15 cellular contexts compared by ENCODE assay signal in the genomic region with DNA sequence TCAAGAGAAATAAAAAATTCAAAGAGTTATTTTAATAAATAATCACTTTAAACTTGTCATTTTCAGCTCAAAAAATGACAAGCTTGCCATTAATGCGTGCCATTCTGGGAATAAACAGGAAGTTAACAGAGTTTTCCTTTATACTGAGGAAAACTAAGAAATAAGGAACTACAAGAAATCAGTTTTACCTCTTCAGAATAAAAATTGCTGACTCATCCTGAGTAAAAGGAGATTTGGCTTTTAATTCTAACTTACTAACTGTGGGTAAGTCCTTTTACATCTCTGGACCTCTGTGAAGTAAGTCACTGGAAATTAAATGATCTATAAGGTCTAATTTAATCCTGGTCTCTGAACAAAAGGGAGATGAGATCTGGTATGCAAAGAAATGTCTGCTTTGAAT. TPM values are rescaled to one million over a fixed set of nuclear protein-coding genes. Genes with fewer than 3 reads are reported as not detected.
DNase-seq lines count a peak whose midpoint lies in the region; FAIRE-seq and TF ChIP-seq lines count a peak whose summit lies in the region.
"Had no signal": no experiment of that assay in that cellular context is flagged by ENCODE, and none has a peak within 500 bp of the region (broad histone marks: within the 10 kb centered on the region; RNA-seq: fewer than 3 reads in every experiment).

No MANE protein-coding gene starts in this region.

- POLR2A ChIA-PET in activated CD4-positive, alpha-beta memory T cell treated with anti-CD3 and anti-CD28 coated beads for 36 hours (lab: Charles Lee) = no interaction called here
- POLR2A ChIA-PET in activated CD4-positive, alpha-beta memory T cell treated with anti-CD3 and anti-CD28 coated beads, Interleukin-2, amount 10 ng/mL, durations not matched to agents 7 days and 5 days (lab: Charles Lee) = interaction anchor here (1.4 kb wide), 1 partner anchor 18 kb away, joined by 4 read pairs; no protein-coding TSS in a partner anchor
- POLR2A ChIA-PET in endothelial cell of umbilical vein (lab: Charles Lee) = no interaction called here

- peaks cover 2% of the 10 kb centered on the region for H3K9me3 Mint-ChIP-seq in activated CD4-positive, alpha-beta memory T cell treated with anti-CD3 and anti-CD28 coated beads for 36 hours
- no peaks in the 10 kb centered on the region for H3K9me3 Mint-ChIP-seq in activated CD4-positive, alpha-beta memory T cell treated with anti-CD3 and anti-CD28 coated beads, Interleukin-2, amount 10 ng/mL, durations not matched to agents 7 days and 5 days
- H3K9me3 Mint-ChIP-seq: activated naive CD8-positive, alpha-beta T cell treated with anti-CD3 and anti-CD28 coated beads, Interleukin-2, amount 10 ng/mL, durations not matched to agents 7 days and 5 days; neural progenitor cell had no signal

- H3K27me3 Mint-ChIP-seq in activated CD4-positive, alpha-beta memory T cell treated with anti-CD3 and anti-CD28 coated beads for 36 hours = no peaks in the 10 kb centered on the region
- no peaks in the 10 kb centered on the region for H3K27me3 Mint-ChIP-seq in activated CD4-positive, alpha-beta memory T cell treated with anti-CD3 and anti-CD28 coated beads, Interleukin-2, amount 10 ng/mL, durations not matched to agents 7 days and 5 days
- H3K27me3 Mint-ChIP-seq: activated naive CD8-positive, alpha-beta T cell treated with anti-CD3 and anti-CD28 coated beads, Interleukin-2, amount 10 ng/mL, durations not matched to agents 7 days and 5 days had no signal

- H3K4me3 ChIP-seq in NB4 (ENCODE audit: low read depth, low read length) (no peak overlapping the region), endothelial cell of umbilical vein (replicated peaks in 1 of 3; ENCODE audit: insufficient read depth in 1 of 3, low read depth in 1 of 3, low read length in 3 of 3) (no peak overlapping the region), spleen (no peak overlapping the region)
- H3K4me3 ChIP-seq: lung, neural progenitor cell had no signal

- H3K9me3 ChIP-seq in endothelial cell of umbilical vein (replicated peaks; ENCODE audit: control insufficient read depth, insufficient read depth, low read length) (no peaks in the 10 kb centered on the region), spleen (peaks cover 0 to 2% (median 0%) of the 10 kb centered on the region in 8 donors)

- no peak overlapping the region for H2AFZ ChIP-seq in endothelial cell of umbilical vein (ENCODE audit: low read depth, low read length)
- H2AFZ ChIP-seq: neural progenitor cell had no signal

- H3K27ac ChIP-seq in endothelial cell of umbilical vein (ENCODE audit: insufficient read depth, low read depth, low read length) (no peak overlapping the region), spleen (peak overlapping the region in 6 of 8 donors; percentile 20 to 47 (median 38))
- H3K27ac ChIP-seq: neural progenitor cell had no signal

- H3K27ac Mint-ChIP-seq in activated CD4-positive, alpha-beta memory T cell treated with anti-CD3 and anti-CD28 coated beads for 36 hours = peak overlapping the region; percentile 46
- H3K27ac Mint-ChIP-seq in activated CD4-positive, alpha-beta memory T cell treated with anti-CD3 and anti-CD28 coated beads, Interleukin-2, amount 10 ng/mL, durations not matched to agents 7 days and 5 days = no peak overlapping the region
- H3K27ac Mint-ChIP-seq: activated naive CD8-positive, alpha-beta T cell treated with anti-CD3 and anti-CD28 coated beads, Interleukin-2, amount 10 ng/mL, durations not matched to agents 7 days and 5 days; neural progenitor cell had no signal

- H3K4me1 ChIP-seq in endothelial cell of umbilical vein (ENCODE audit: control insufficient read depth, extremely low read depth, insufficient read depth, low read length) (no peaks in the 10 kb centered on the region), spleen (peaks cover 0 to 11% (median 5%) of the 10 kb centered on the region in 6 donors)
- H3K4me1 ChIP-seq: neural progenitor cell had no signal

- dilution Hi-C loops in endothelial cell of umbilical vein (cut with MboI; ENCODE audit: extremely low pct_ligation_motif_present, low sequenced_read_pairs) = no loop called here

- no peak overlapping the region for H3K9ac ChIP-seq in endothelial cell of umbilical vein (replicated peaks; ENCODE audit: extremely low read depth, insufficient read depth, low read length)
- H3K9ac ChIP-seq: neural progenitor cell had no signal

- no peak for DNase-seq in activated CD4-positive, alpha-beta memory T cell treated with anti-CD3 and anti-CD28 coated beads for 36 hours
- no peak for DNase-seq in activated CD4-positive, alpha-beta memory T cell treated with anti-CD3 and anti-CD28 coated beads, Interleukin-2, amount 10 ng/mL, durations not matched to agents 7 days and 5 days
- DNase-seq in NB4 (ENCODE audit: low read depth) (peak; percentile 32), endothelial cell of umbilical vein (ENCODE audit: low read depth, low spot score) (peak; percentile 4), spleen (no peak), posterior vena cava (ENCODE audit: low spot score) (no peak), cerebellum (ENCODE audit: low spot score) (no peak), HK-2 (ENCODE audit: unreplicated experiment) (no peak)
- DNase-seq: activated naive CD8-positive, alpha-beta T cell treated with anti-CD3 and anti-CD28 coated beads, Interleukin-2, amount 10 ng/mL, durations not matched to agents 7 days and 5 days; NCI-H1092 treated with DMSO at 0.1 percent for 48 hours; NCI-H446 had no signal

- H4K20me1 ChIP-seq in endothelial cell of umbilical vein (replicated peaks; ENCODE audit: control insufficient read depth, extremely low read depth, insufficient read depth, low read length) = no peaks in the 10 kb centered on the region

- no peak overlapping the region for H3K4me3 Mint-ChIP-seq in activated CD4-positive, alpha-beta memory T cell treated with anti-CD3 and anti-CD28 coated beads for 36 hours
- no peak overlapping the region for H3K4me3 Mint-ChIP-seq in activated CD4-positive, alpha-beta memory T cell treated with anti-CD3 and anti-CD28 coated beads, Interleukin-2, amount 10 ng/mL, durations not matched to agents 7 days and 5 days
- H3K4me3 Mint-ChIP-seq: activated naive CD8-positive, alpha-beta T cell treated with anti-CD3 and anti-CD28 coated beads, Interleukin-2, amount 10 ng/mL, durations not matched to agents 7 days and 5 days; neural progenitor cell had no signal

- no peaks in the 10 kb centered on the region for H3K79me2 ChIP-seq in endothelial cell of umbilical vein (ENCODE audit: control insufficient read depth, insufficient read depth, low read length)

- no peaks in the 10 kb centered on the region for H3K9me1 ChIP-seq in endothelial cell of umbilical vein (replicated peaks; ENCODE audit: control insufficient read depth, extremely low read depth, insufficient read depth, low read length)

- H3K4me2 ChIP-seq in endothelial cell of umbilical vein (ENCODE audit: insufficient read depth, low read length) = no peak overlapping the region
- H3K4me2 ChIP-seq: neural progenitor cell had no signal

- no peaks in the 10 kb centered on the region for H3K27me3 ChIP-seq in endothelial cell of umbilical vein (ENCODE audit: control insufficient read depth in 2 of 2, insufficient read depth in 2 of 2, low read length in 2 of 2)
- no peaks in the 10 kb centered on the region for H3K27me3 ChIP-seq in spleen (replicated peaks in 1 of 7)
- H3K27me3 ChIP-seq: neural progenitor cell had no signal

- CTCF ChIA-PET in activated CD4-positive, alpha-beta memory T cell treated with anti-CD3 and anti-CD28 coated beads for 36 hours (lab: Charles Lee) = no interaction called here
- CTCF ChIA-PET in activated CD4-positive, alpha-beta memory T cell treated with anti-CD3 and anti-CD28 coated beads, Interleukin-2, amount 10 ng/mL, durations not matched to agents 7 days and 5 days (lab: Charles Lee) = interaction anchor here (0.7 kb wide), 1 partner anchor 295 kb away, joined by 5 read pairs; no protein-coding TSS in a partner anchor
- CTCF ChIA-PET in endothelial cell of umbilical vein (lab: Charles Lee) = interaction anchor here (1.5 to 2.1 kb wide), 2 partner anchors 13 to 44 kb away, joined by 4 read pairs; no protein-coding TSS in a partner anchor

- no peak for TF ChIP-seq POLR2A in NB4 (IDR thresholded peaks at IDR 0.05; ENCODE audit: extremely low read depth, insufficient read length)
- TF ChIP-seq POLR2A in endothelial cell of umbilical vein (IDR thresholded peaks at IDR 0.05; ENCODE audit: low read depth, low read length) = no peak
- no peak for TF ChIP-seq POLR2A in spleen (IDR thresholded peaks at IDR 0.05)

- BruUV-seq in endothelial cell of umbilical vein (replicated peaks; lab: Mats Ljungman, UMichigan) = no TSS peak

- H3K4me1 Mint-ChIP-seq in activated CD4-positive, alpha-beta memory T cell treated with anti-CD3 and anti-CD28 coated beads for 36 hours (ENCODE audit: low read depth) = peaks cover 9% of the 10 kb centered on the region
- H3K4me1 Mint-ChIP-seq in activated CD4-positive, alpha-beta memory T cell treated with anti-CD3 and anti-CD28 coated beads, Interleukin-2, amount 10 ng/mL, durations not matched to agents 7 days and 5 days = no peaks in the 10 kb centered on the region
- H3K4me1 Mint-ChIP-seq: neural progenitor cell had no signal

- intact Hi-C loops in activated CD4-positive, alpha-beta memory T cell treated with anti-CD3 and anti-CD28 coated beads for 36 hours (cut with micrococcal nuclease) = no loop called here
- intact Hi-C loops in endothelial cell of umbilical vein (cut with micrococcal nuclease) = no loop called here
- intact Hi-C loops in spleen (cut with DNase I; ENCODE audit: low total_unique reads) = no loop called here
- intact Hi-C loops in posterior vena cava (cut with DNase I) = no loop called here

- H3K36me3 Mint-ChIP-seq in activated CD4-positive, alpha-beta memory T cell treated with anti-CD3 and anti-CD28 coated beads for 36 hours = peaks cover 53% of the 10 kb centered on the region
- H3K36me3 Mint-ChIP-seq in activated CD4-positive, alpha-beta memory T cell treated with anti-CD3 and anti-CD28 coated beads, Interleukin-2, amount 10 ng/mL, durations not matched to agents 7 days and 5 days (ENCODE audit: low read depth) = peaks cover 52% of the 10 kb centered on the region

- TF ChIP-seq CTCF in NB4 (IDR thresholded peaks at IDR 0.05; ENCODE audit: low read depth, low read length) (no peak), endothelial cell of umbilical vein (IDR thresholded peaks at IDR 0.05; ENCODE audit: extremely low read depth in 1 of 2, insufficient read depth in 1 of 2, low read depth in 1 of 2, low read length in 2 of 2) (no peak), spleen (IDR thresholded peaks at IDR 0.05 in 8 of 11, conservative IDR thresholded peaks at IDR 0.05 in 3 of 11) (no peak)

- H3K36me3 ChIP-seq in endothelial cell of umbilical vein (ENCODE audit: control insufficient read depth in 2 of 2, extremely low read depth in 1 of 2, insufficient read depth in 2 of 2, low read length in 2 of 2) (peaks cover 3 to 22% of the 10 kb centered on the region in 2 experiments), spleen (peaks cover 0 to 100% (median 85%) of the 10 kb centered on the region in 6 donors)

- FAIRE-seq in endothelial cell of umbilical vein (lab: Jason Lieb, UNC) = no peak

- WGBS in spleen, 5 donors = 31 to 41% (median 36%) methylated on average over 1 of the region's 1 CpG

RNA-seq across cellular contexts. Expression of gene CEBPZ, which starts 16.1 kb away (rescaled TPM):
- total RNA-seq in activated CD4-positive, alpha-beta memory T cell treated with anti-CD3 and anti-CD28 coated beads for 36 hours = 10 to 100 TPM; 62.3 to 74.6 TPM
- total RNA-seq in activated CD4-positive, alpha-beta memory T cell treated with anti-CD3 and anti-CD28 coated beads, Interleukin-2, amount 10 ng/mL, durations not matched to agents 7 days and 5 days = 10 to 100 TPM; 42.7 to 43.7 TPM
- total RNA-seq in endothelial cell of umbilical vein = 36.7 and 46.9 TPM in 2 replicates
- 1.7 and 3.6 TPM in 2 replicates for polyA plus RNA-seq in endothelial cell of umbilical vein
- polyA plus RNA-seq in endothelial cell of umbilical vein (2011; cell fraction: cytosol; rRNA removed) = 8.0 and 9.7 TPM in 2 replicates
- 8.9 and 14.2 TPM in 2 replicates for polyA plus RNA-seq in endothelial cell of umbilical vein (2011; cell fraction: nucleus; rRNA removed)
- polyA plus RNA-seq in endothelial cell of umbilical vein (2012) = 34.1 and 43.4 TPM in 2 replicates
- 9.4 and 11.0 TPM in 2 replicates for polyA minus RNA-seq in endothelial cell of umbilical vein
- polyA minus RNA-seq in endothelial cell of umbilical vein (2011; cell fraction: cytosol; rRNA and poly(A)+ RNA removed) = 22.8 TPM
- 13.8 and 17.9 TPM in 2 replicates for polyA minus RNA-seq in endothelial cell of umbilical vein (2011; cell fraction: nucleus; rRNA and poly(A)+ RNA removed)
- total RNA-seq in spleen = 10 to 100 TPM; 34.8 to 54.0 (median 43.9) TPM
- 10 to 100 TPM; 50.4 to 54.8 (median 54.2) TPM for polyA plus RNA-seq in spleen
- total RNA-seq in posterior vena cava = 10 to 100 TPM; 41.0 to 54.9 TPM
- 33.8 TPM for total RNA-seq in cerebellum

RNA-seq across cellular contexts. Expression of gene NDUFAF7, which starts 16.2 kb away (rescaled TPM):
- 10 to 100 TPM; 22.8 to 23.0 TPM for total RNA-seq in activated CD4-positive, alpha-beta memory T cell treated with anti-CD3 and anti-CD28 coated beads for 36 hours
- 10 to 100 TPM; 17.7 to 19.4 TPM for total RNA-seq in activated CD4-positive, alpha-beta memory T cell treated with anti-CD3 and anti-CD28 coated beads, Interleukin-2, amount 10 ng/mL, durations not matched to agents 7 days and 5 days
- 17.7 and 23.4 TPM in 2 replicates for total RNA-seq in endothelial cell of umbilical vein
- polyA plus RNA-seq in endothelial cell of umbilical vein = 10.8 and 11.6 TPM in 2 replicates
- polyA plus RNA-seq in endothelial cell of umbilical vein (2011; cell fraction: cytosol; rRNA removed) = 10.2 and 12.2 TPM in 2 replicates
- 77.4 and 95.1 TPM in 2 replicates for polyA plus RNA-seq in endothelial cell of umbilical vein (2011; cell fraction: nucleus; rRNA removed)
- polyA plus RNA-seq in endothelial cell of umbilical vein (2012) = 22.3 and 23.1 TPM in 2 replicates
- 14.0 and 14.4 TPM in 2 replicates for polyA minus RNA-seq in endothelial cell of umbilical vein
- polyA minus RNA-seq in endothelial cell of umbilical vein (2011; cell fraction: cytosol; rRNA and poly(A)+ RNA removed) = 4.8 TPM
- polyA minus RNA-seq in endothelial cell of umbilical vein (2011; cell fraction: nucleus; rRNA and poly(A)+ RNA removed) = 14.9 and 25.1 TPM in 2 replicates
- 10 to 100 TPM; 14.3 to 27.2 (median 23.0) TPM for total RNA-seq in spleen
- 10 to 100 TPM; 11.4 to 19.4 (median 11.6) TPM for polyA plus RNA-seq in spleen
- 10 to 100 TPM; 13.3 to 13.9 TPM for total RNA-seq in posterior vena cava
- total RNA-seq in cerebellum = 41.0 TPM

RNA-seq across cellular contexts. Expression of gene CEBPZOS, which starts 19.0 kb away (rescaled TPM):
- total RNA-seq in activated CD4-positive, alpha-beta memory T cell treated with anti-CD3 and anti-CD28 coated beads for 36 hours = 10 to 100 TPM; 29.3 to 33.2 TPM
- total RNA-seq in activated CD4-positive, alpha-beta memory T cell treated with anti-CD3 and anti-CD28 coated beads, Interleukin-2, amount 10 ng/mL, durations not matched to agents 7 days and 5 days = 10 to 100 TPM; 32.9 to 36.3 TPM
- total RNA-seq in endothelial cell of umbilical vein (36.3 and 41.5 TPM in 2 replicates), spleen (10 to 100 TPM; 18.6 to 35.4 (median 28.5) TPM), posterior vena cava (10 to 100 TPM; 31.7 to 33.3 TPM), cerebellum (23.5 TPM)
- polyA plus RNA-seq in endothelial cell of umbilical vein (24.8 and 29.1 TPM in 2 replicates), spleen (10 to 100 TPM; 25.4 to 39.8 (median 27.0) TPM)
- polyA plus RNA-seq in endothelial cell of umbilical vein (2011; cell fraction: cytosol; rRNA removed) = 22.8 and 29.4 TPM in 2 replicates
- polyA plus RNA-seq in endothelial cell of umbilical vein (2011; cell fraction: nucleus; rRNA removed) = 12.3 and 14.4 TPM in 2 replicates
- 27.0 and 31.3 TPM in 2 replicates for polyA plus RNA-seq in endothelial cell of umbilical vein (2012)
- 10.5 and 11.6 TPM in 2 replicates for polyA minus RNA-seq in endothelial cell of umbilical vein
- polyA minus RNA-seq in endothelial cell of umbilical vein (2011; cell fraction: cytosol; rRNA and poly(A)+ RNA removed) = 12.3 TPM
- 6.2 and 10.3 TPM in 2 replicates for polyA minus RNA-seq in endothelial cell of umbilical vein (2011; cell fraction: nucleus; rRNA and poly(A)+ RNA removed)

RNA-seq across cellular contexts. Expression of gene SULT6B1, which starts 26.8 kb away (rescaled TPM):
- not detected for total RNA-seq in activated CD4-positive, alpha-beta memory T cell treated with anti-CD3 and anti-CD28 coated beads for 36 hours
- not detected for total RNA-seq in activated CD4-positive, alpha-beta memory T cell treated with anti-CD3 and anti-CD28 coated beads, Interleukin-2, amount 10 ng/mL, durations not matched to agents 7 days and 5 days
- not detected in 2 replicates for total RNA-seq in endothelial cell of umbilical vein
- polyA plus RNA-seq in endothelial cell of umbilical vein = not detected in 2 replicates
- polyA plus RNA-seq in endothelial cell of umbilical vein (2011; cell fraction: cytosol; rRNA removed) = not detected in 2 replicates
- polyA plus RNA-seq in endothelial cell of umbilical vein (2011; cell fraction: nucleus; rRNA removed) = not detected in 2 replicates
- polyA plus RNA-seq in endothelial cell of umbilical vein (2012) = not detected in 2 replicates
- polyA minus RNA-seq in endothelial cell of umbilical vein = not detected in 2 replicates
- not detected for polyA minus RNA-seq in endothelial cell of umbilical vein (2011; cell fraction: cytosol; rRNA and poly(A)+ RNA removed)
- polyA minus RNA-seq in endothelial cell of umbilical vein (2011; cell fraction: nucleus; rRNA and poly(A)+ RNA removed) = not detected in 2 replicates
- total RNA-seq in spleen = not detected
- polyA plus RNA-seq in spleen = not detected
- not detected for total RNA-seq in posterior vena cava
- not detected for total RNA-seq in cerebellum
- total RNA-seq: activated naive CD8-positive, alpha-beta T cell treated with anti-CD3 and anti-CD28 coated beads, Interleukin-2, amount 10 ng/mL, durations not matched to agents 7 days and 5 days; lung; RPMI7951 had no signal
- polyA plus RNA-seq: lung, thymus had no signal

RNA-seq across cellular contexts. Expression of gene EIF2AK2, which starts 58.5 kb away (rescaled TPM):
- 10 to 100 TPM; 48.1 to 52.6 TPM for total RNA-seq in activated CD4-positive, alpha-beta memory T cell treated with anti-CD3 and anti-CD28 coated beads for 36 hours
- total RNA-seq in activated CD4-positive, alpha-beta memory T cell treated with anti-CD3 and anti-CD28 coated beads, Interleukin-2, amount 10 ng/mL, durations not matched to agents 7 days and 5 days = 100 to 1,000 TPM; 136 to 142 TPM
- total RNA-seq in endothelial cell of umbilical vein (39.6 and 41.1 TPM in 2 replicates), spleen (10 to 100 TPM; 30.6 to 48.2 (median 38.2) TPM), posterior vena cava (10 to 100 TPM; 39.8 to 51.0 TPM), cerebellum (47.8 TPM)
- polyA plus RNA-seq in endothelial cell of umbilical vein (7.9 and 8.0 TPM in 2 replicates), spleen (1 to 10 TPM; 4.0 to 8.0 (median 4.5) TPM)
- 7.9 and 8.3 TPM in 2 replicates for polyA plus RNA-seq in endothelial cell of umbilical vein (2011; cell fraction: cytosol; rRNA removed)
- 12.6 and 17.0 TPM in 2 replicates for polyA plus RNA-seq in endothelial cell of umbilical vein (2011; cell fraction: nucleus; rRNA removed)
- polyA plus RNA-seq in endothelial cell of umbilical vein (2012) = 17.7 and 27.8 TPM in 2 replicates
- polyA minus RNA-seq in endothelial cell of umbilical vein = 14.6 and 15.1 TPM in 2 replicates
- polyA minus RNA-seq in endothelial cell of umbilical vein (2011; cell fraction: cytosol; rRNA and poly(A)+ RNA removed) = 21.1 TPM
- polyA minus RNA-seq in endothelial cell of umbilical vein (2011; cell fraction: nucleus; rRNA and poly(A)+ RNA removed) = 21.9 and 28.1 TPM in 2 replicates

Comparison
In these comparisons a context has a peak if more than half of its experiments do, and no peak if none do; other contexts are left out.
1. DNase-seq: peak in NB4 (single experiment) and endothelial cell of umbilical vein (single experiment); none in activated CD4-positive, alpha-beta memory T cell treated with anti-CD3 and anti-CD28 coated beads for 36 hours (single experiment), activated CD4-positive, alpha-beta memory T cell treated with anti-CD3 and anti-CD28 coated beads, Interleukin-2, amount 10 ng/mL, durations not matched to agents 7 days and 5 days (single experiment), spleen (single experiment), posterior vena cava (single experiment), cerebellum (single experiment) and HK-2 (single experiment).